ENCODE assay signal across 18 cellular contexts in the genomic region with DNA sequence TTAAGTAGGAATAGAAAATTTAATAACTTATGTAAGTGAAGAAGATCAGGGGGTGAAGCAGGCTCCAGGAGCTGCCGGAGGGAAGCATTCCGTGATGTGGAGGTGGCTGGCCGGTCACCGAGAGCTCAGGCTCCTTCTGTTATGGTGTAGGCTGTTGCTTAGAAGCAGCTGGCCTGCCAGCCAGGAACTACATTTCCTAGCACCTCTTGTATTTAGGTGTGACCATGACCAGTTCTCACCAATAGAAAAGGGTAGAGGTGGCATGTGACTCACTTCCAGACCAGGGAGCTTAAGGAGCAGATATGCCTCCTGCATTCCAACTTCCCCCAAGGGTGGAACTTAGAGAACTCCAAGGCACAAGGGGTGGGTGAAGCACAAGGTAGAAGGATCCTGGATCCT.
DNase-seq lines count a peak whose midpoint lies in the region; ATAC-seq, FAIRE-seq and TF ChIP-seq lines count a peak whose summit lies in the region.
"Had no signal": no experiment of that assay in that cellular context is flagged by ENCODE, and none has a peak within 500 bp of the region (broad histone marks: within the 10 kb centered on the region; RNA-seq: fewer than 3 reads in every experiment).

No MANE protein-coding gene starts in this region.

- no peak overlapping the region for H3K4me3 Mint-ChIP-seq in MCF 10A (ENCODE audit: unreplicated experiment)
- no peak overlapping the region for H3K4me3 Mint-ChIP-seq in CD4-positive, alpha-beta T cell
- H3K4me3 Mint-ChIP-seq: T-helper 2 cell treated with Interferon-gamma antibody and Interleukin-4, amounts not matched to agents 5 μg/mL and 100 μg/mL, for 36 hours had no signal

- H3K27me3 Mint-ChIP-seq in MCF 10A (ENCODE audit: insufficient read depth, unreplicated experiment) = no peaks in the 10 kb centered on the region
- peaks cover 12% of the 10 kb centered on the region for H3K27me3 Mint-ChIP-seq in CD4-positive, alpha-beta T cell

- no peaks in the 10 kb centered on the region for H4K20me1 ChIP-seq in keratinocyte (ENCODE audit: control insufficient read depth, extremely low read depth, insufficient read depth, low read length)

- H3K79me2 ChIP-seq in keratinocyte (ENCODE audit: control insufficient read depth, insufficient read depth, low read length) = no peaks in the 10 kb centered on the region

- no TSS peak for BruUV-seq in MCF 10A (replicated peaks; lab: Mats Ljungman, UMichigan)

- peaks cover under 1% of the 10 kb centered on the region for H3K9me3 Mint-ChIP-seq in MCF 10A (ENCODE audit: unreplicated experiment)
- peaks cover 2% of the 10 kb centered on the region for H3K9me3 Mint-ChIP-seq in CD4-positive, alpha-beta T cell
- H3K9me3 Mint-ChIP-seq: T-helper 2 cell treated with Interferon-gamma antibody and Interleukin-4, amounts not matched to agents 5 μg/mL and 100 μg/mL, for 36 hours had no signal

- dilution Hi-C loops in keratinocyte (cut with MboI; ENCODE audit: extremely low pct_ligation_motif_present, low sequenced_read_pairs) = no loop called here

- H3K27ac Mint-ChIP-seq in MCF 10A (ENCODE audit: low read depth, unreplicated experiment) = peak overlapping the region; percentile 90
- no peak overlapping the region for H3K27ac Mint-ChIP-seq in CD4-positive, alpha-beta T cell
- H3K27ac Mint-ChIP-seq: T-helper 2 cell treated with Interferon-gamma antibody and Interleukin-4, amounts not matched to agents 5 μg/mL and 100 μg/mL, for 36 hours had no signal

- H3K9me1 ChIP-seq in keratinocyte (ENCODE audit: control insufficient read depth, extremely low read depth, insufficient read depth, low read length) = no peaks in the 10 kb centered on the region

- H3K4me1 ChIP-seq in breast epithelium (no peaks in the 10 kb centered on the region), keratinocyte (ENCODE audit: control insufficient read depth, extremely low read depth, insufficient read depth, low read length) (peaks cover 33% of the 10 kb centered on the region)
- H3K4me1 ChIP-seq: ascending aorta, Caco-2, Peyer's patch had no signal

- H3K4me3 ChIP-seq in breast epithelium = no peak overlapping the region
- H3K4me3 ChIP-seq in choroid plexus epithelial cell (ENCODE audit: low read depth, low read length) = no peak overlapping the region
- no peak overlapping the region for H3K4me3 ChIP-seq in keratinocyte (ENCODE audit: control insufficient read depth in 2 of 3, extremely low read depth in 1 of 3, insufficient read depth in 2 of 3, low read depth in 1 of 3, low read length in 3 of 3)
- H3K4me3 ChIP-seq: ascending aorta, Peyer's patch had no signal

- DNase-seq in MCF 10A (ENCODE audit: unreplicated experiment) (no peak), breast epithelium (ENCODE audit: low spot score in 2 of 2) (no peak), choroid plexus epithelial cell (ENCODE audit: low read depth) (peak; percentile 42), keratinocyte (ENCODE audit: low read depth, low spot score) (no peak), GF-D8 (lab: John Stamatoyannopoulos, UW) (no peak)
- no peak for DNase-seq in CD4-positive, alpha-beta T cell
- DNase-seq: activated CD4-positive, alpha-beta T cell treated with anti-CD3 and anti-CD28 coated beads, Interleukin-2, amount 50 U/mL, for 1 hour; Caco-2; effector CD8-positive, alpha-beta T cell; NCI-H1436 treated with DMSO at 0.1 percent for 48 hours; NCI-H510A; Peyer's patch; substantia nigra had no signal

- H3K4me1 Mint-ChIP-seq in MCF 10A (ENCODE audit: insufficient read depth, unreplicated experiment) = peaks cover 54% of the 10 kb centered on the region
- H3K4me1 Mint-ChIP-seq in CD4-positive, alpha-beta T cell (ENCODE audit: low read depth) = no peaks in the 10 kb centered on the region

- H3K36me3 ChIP-seq in breast epithelium (no peaks in the 10 kb centered on the region), keratinocyte (ENCODE audit: control insufficient read depth in 2 of 2, extremely low read depth in 1 of 2, insufficient read depth in 2 of 2, low read length in 2 of 2) (no peaks in the 10 kb centered on the region)
- H3K36me3 ChIP-seq: ascending aorta, Peyer's patch had no signal

- H3K9me3 ChIP-seq in breast epithelium (no peaks in the 10 kb centered on the region), keratinocyte (ENCODE audit: control insufficient read depth, low read depth, low read length) (no peaks in the 10 kb centered on the region)
- H3K9me3 ChIP-seq in CD4-positive, alpha-beta T cell (ENCODE audit: control insufficient read depth, low read length) = no peaks in the 10 kb centered on the region
- H3K9me3 ChIP-seq: ascending aorta, Caco-2, Peyer's patch had no signal

- FAIRE-seq in keratinocyte (lab: Jason Lieb, UNC) = peak; percentile 44
- FAIRE-seq: A204.1 had no signal

- TF ChIP-seq CTCF in MCF 10A (IDR thresholded peaks at IDR 0.05; ENCODE audit: unreplicated experiment) (no peak), breast epithelium (IDR thresholded peaks at IDR 0.05) (no peak), choroid plexus epithelial cell (conservative IDR thresholded peaks at IDR 0.05; ENCODE audit: low read depth, low read length) (no peak), keratinocyte (optimal IDR thresholded peaks at IDR 0.05 in 1 of 3, IDR thresholded peaks at IDR 0.05 in 1 of 3, conservative IDR thresholded peaks at IDR 0.05 in 1 of 3; ENCODE audit: extremely low read depth in 1 of 3, insufficient read depth in 2 of 3, low read length in 3 of 3) (no peak)
- no peak for TF ChIP-seq CTCF in CD4-positive, alpha-beta T cell (IDR thresholded peaks at IDR 0.05)

- CTCF ChIA-PET in MCF 10A (lab: Yijun Ruan, JAX) = interaction anchor here (1.2 kb wide), 1 partner anchor 681 kb away, joined by 3 read pairs; no protein-coding TSS in a partner anchor
- CTCF ChIA-PET in CD4-positive, alpha-beta T cell (lab: Charles Lee) = no interaction called here

- TF ChIP-seq POLR2A in breast epithelium (IDR thresholded peaks at IDR 0.05) = no peak

- H3K36me3 Mint-ChIP-seq in MCF 10A (ENCODE audit: insufficient read depth, unreplicated experiment) = no peaks in the 10 kb centered on the region
- no peaks in the 10 kb centered on the region for H3K36me3 Mint-ChIP-seq in CD4-positive, alpha-beta T cell (ENCODE audit: low read depth)

- H3K27me3 ChIP-seq in breast epithelium (no peaks in the 10 kb centered on the region), keratinocyte (ENCODE audit: control insufficient read depth, extremely low read depth, insufficient read depth, low read length) (no peaks in the 10 kb centered on the region)
- H3K27me3 ChIP-seq in CD4-positive, alpha-beta T cell (ENCODE audit: control insufficient read depth, insufficient read depth, low read length) = no peaks in the 10 kb centered on the region
- H3K27me3 ChIP-seq: ascending aorta, Peyer's patch had no signal

- no peak overlapping the region for H3K27ac ChIP-seq in breast epithelium
- H3K27ac ChIP-seq in keratinocyte (ENCODE audit: control insufficient read depth, insufficient read depth, low read length) = no peak overlapping the region
- H3K27ac ChIP-seq in CD4-positive, alpha-beta T cell (ENCODE audit: low read depth, low read length) = no peak overlapping the region
- H3K27ac ChIP-seq: ascending aorta, Peyer's patch had no signal

- POLR2A ChIA-PET in MCF 10A (lab: Yijun Ruan, JAX) = interaction anchor here (0.6 kb wide), 1 partner anchor 14 kb away, joined by 3 read pairs; no protein-coding TSS in a partner anchor
- POLR2A ChIA-PET in CD4-positive, alpha-beta T cell (lab: Charles Lee) = no interaction called here

- H2AFZ ChIP-seq in keratinocyte (ENCODE audit: control insufficient read depth, low read length) = no peak overlapping the region

- H3K4me2 ChIP-seq in keratinocyte (ENCODE audit: control insufficient read depth, extremely low read depth, insufficient read depth, low read depth, low read length) = no peak overlapping the region

- intact Hi-C loops in MCF 10A (cut with micrococcal nuclease) (no loop called here), breast epithelium (cut with DNase I; ENCODE audit: low total_unique reads) (no loop called here)
- intact Hi-C loops in CD4-positive, alpha-beta T cell (cut with DNase I, micrococcal nuclease) = no loop called here

- no peak for ATAC-seq in HG02588 (IDR thresholded peaks at IDR 0.05; ENCODE audit: unreplicated experiment)
- no peak for ATAC-seq in GM21528 (IDR thresholded peaks at IDR 0.05; ENCODE audit: low FRiP score, unreplicated experiment)
- ATAC-seq in CD4-positive, alpha-beta T cell (ENCODE audit: poor library complexity) = no peak

- H3K9ac ChIP-seq in keratinocyte (ENCODE audit: control insufficient read depth, extremely low read depth, insufficient read depth, low read length) = no peak overlapping the region
